In genomic region chr2:96874099-96874831, GRCh38 we compare ENCODE assay signal across 7 cellular contexts. TPM values are rescaled to one million over a fixed set of nuclear protein-coding genes. Genes with fewer than 3 reads are reported as not detected.
DNase-seq lines count a peak whose midpoint lies in the region; ATAC-seq and TF ChIP-seq lines count a peak whose summit lies in the region.

No MANE protein-coding gene starts in this region.

- no peak overlapping the region for H3K27ac Mint-ChIP-seq in GM23338
- H3K27ac Mint-ChIP-seq in activated naive CD8-positive, alpha-beta T cell = peak overlapping the region; percentile 46

- H3K4me1 ChIP-seq in GM23338 (ENCODE audit: insufficient read depth) (peaks cover 48% of the 10 kb centered on the region), psoas muscle (peaks cover 15% of the 10 kb centered on the region)

- H3K27ac ChIP-seq in GM23338 (ENCODE audit: low read depth) = 0 out of 2 replicates have a peak overlapping the region, but pooled peaks have one; percentile 59
- H3K27ac ChIP-seq in psoas muscle = peak overlapping the region; percentile 46

- H3K9me2 ChIP-seq in GM23338 (ENCODE audit: insufficient read depth) = no peaks in the 10 kb centered on the region

- no peaks in the 10 kb centered on the region for H3K36me3 ChIP-seq in GM23338 (ENCODE audit: insufficient read depth)
- no peaks in the 10 kb centered on the region for H3K36me3 ChIP-seq in psoas muscle (ENCODE audit: insufficient read depth in 1 of 2, low read depth in 1 of 2)

- WGBS in psoas muscle, 3 donors = 18 to 27% (median 26%) methylated on average over 19 of the region's 19 CpGs

- no peaks in the 10 kb centered on the region for H3K9me3 Mint-ChIP-seq in GM23338
- H3K9me3 Mint-ChIP-seq in activated naive CD8-positive, alpha-beta T cell (ENCODE audit: low read depth) = no peaks in the 10 kb centered on the region

- TF ChIP-seq CTCF in GM23338 (conservative IDR thresholded peaks at IDR 0.05; ENCODE audit: low read depth in 2 of 2) (no peak), psoas muscle (IDR thresholded peaks at IDR 0.05) (no peak)

- H4K20me1 ChIP-seq in GM23338 (replicated peaks; ENCODE audit: insufficient read depth) = no peaks in the 10 kb centered on the region

- H2AFZ ChIP-seq in GM23338 = no peak overlapping the region

- peak; percentile 35 for DNase-seq in GM23338 (ENCODE audit: low spot score)
- DNase-seq in psoas muscle = no peak
- DNase-seq in NCI-H2107 treated with DMSO at 0.1 percent for 48 hours (lab: John Stamatoyannopoulos, UW; ENCODE audit: unreplicated experiment) = no peak
- DNase-seq in DMS79 (lab: John Stamatoyannopoulos, UW) = no peak
- no peak for DNase-seq in OCI-M1 (lab: John Stamatoyannopoulos, UW)

- no peak overlapping the region for H3K4me3 Mint-ChIP-seq in GM23338
- H3K4me3 Mint-ChIP-seq in activated naive CD8-positive, alpha-beta T cell = peak overlapping the region; percentile 58

- peak overlapping the region; percentile 65 for H3K4me2 ChIP-seq in GM23338

- H3K79me2 ChIP-seq in GM23338 (replicated peaks; ENCODE audit: insufficient read depth) = no peaks in the 10 kb centered on the region; the same call in 1 of the 2 replicates

- peak; percentile 44 for ATAC-seq in GM18867 (IDR thresholded peaks at IDR 0.05; ENCODE audit: unreplicated experiment)
- ATAC-seq in GM23338 = peak; percentile 1; the same call in 1 of the 3 replicates
- ATAC-seq in psoas muscle = peak in 2 of 4 donors; percentile 28 to 42

- peaks cover 5% of the 10 kb centered on the region; the same call in 1 of the 3 replicates for H3K36me3 Mint-ChIP-seq in GM23338 (ENCODE audit: low read depth)
- H3K36me3 Mint-ChIP-seq in activated naive CD8-positive, alpha-beta T cell = no peaks in the 10 kb centered on the region

- H3F3A ChIP-seq in GM23338 (replicated peaks; ENCODE audit: low read depth) = 0 out of 2 replicates have a peak, but pooled peaks cover 12% of the 10 kb centered on the region

- H3K4me3 ChIP-seq in GM23338 = no peak overlapping the region; the same call in 1 of the 2 replicates
- H3K4me3 ChIP-seq in psoas muscle = no peak overlapping the region

- no peaks in the 10 kb centered on the region for H3K9me3 ChIP-seq in psoas muscle

- peaks cover 31% of the 10 kb centered on the region for H3K27me3 Mint-ChIP-seq in GM23338 (ENCODE audit: insufficient read depth, low read depth, poor library complexity)
- H3K27me3 Mint-ChIP-seq in activated naive CD8-positive, alpha-beta T cell = no peaks in the 10 kb centered on the region

- peaks cover 65% of the 10 kb centered on the region for H3K4me1 Mint-ChIP-seq in GM23338
- peaks cover 38% of the 10 kb centered on the region for H3K4me1 Mint-ChIP-seq in activated naive CD8-positive, alpha-beta T cell (ENCODE audit: low read depth)

- H3K27me3 ChIP-seq in GM23338 (ENCODE audit: insufficient read depth) (no peaks in the 10 kb centered on the region), psoas muscle (ENCODE audit: insufficient read depth in 3 of 3, low read length in 2 of 3) (no peaks in the 10 kb centered on the region)

- intact Hi-C loops in psoas muscle (cut with DNase I) = loop anchor here in 1 of 2 donors (5.0 kb wide), 1 partner anchor 38 kb away; no protein-coding TSS in a partner anchor

TF ChIP-seq in GM23338, 12 proteins besides CTCF, POLR2A, EP300 and RAD21:
- TF ChIP-seq REST (IDR thresholded peaks at IDR 0.05; ENCODE audit: unreplicated experiment) (no peak), ZNF114 (CRISPR knock-in tag; IDR thresholded peaks at IDR 0.05) (no peak), EZH2 (IDR thresholded peaks at IDR 0.05; ENCODE audit: low read depth, unreplicated experiment) (no peak), ZNF331 (CRISPR knock-in tag; IDR thresholded peaks at IDR 0.05; ENCODE audit: low read depth) (no peak)
TF ChIP-seq in GM23338: peak in this region for 0.

RNA-seq across cellular contexts. Expression of gene SEMA4C, which starts 4.4 kb away (rescaled TPM):
- 69.7 and 80.7 TPM in 2 replicates for total RNA-seq in GM23338 (2014; rRNA removed; shearing (Covaris generic))
- polyA plus RNA-seq in GM23338 (2016; fragmentation: Nextera tagmentation; extraction: Ambion mirVana) = 15.4 and 16.8 TPM in 2 replicates
- total RNA-seq in psoas muscle = 10 to 100 TPM in 3 of 4 donors, 1 to 10 TPM in 1; 9.5 to 10.8 (median 10.2) TPM
- 1 to 10 TPM; 4.1 to 8.3 (median 6.0) TPM for polyA plus RNA-seq in psoas muscle

RNA-seq across cellular contexts. Expression of gene ANKRD39, which starts 16.4 kb away (rescaled TPM):
- 17.5 and 18.3 TPM in 2 replicates for total RNA-seq in GM23338 (2014; rRNA removed; shearing (Covaris generic))
- polyA plus RNA-seq in GM23338 (2016; fragmentation: Nextera tagmentation; extraction: Ambion mirVana) = 32.0 and 33.8 TPM in 2 replicates
- total RNA-seq in psoas muscle = 100 to 1,000 TPM in 1 of 4 donors, 10 to 100 TPM in 3; 53.3 to 101 (median 78.7) TPM
- 10 to 100 TPM; 19.2 to 34.0 (median 26.2) TPM for polyA plus RNA-seq in psoas muscle

RNA-seq across cellular contexts. Expression of gene ANKRD23, which starts 30.4 kb away (rescaled TPM):
- total RNA-seq in GM23338 (2014; rRNA removed; shearing (Covaris generic)) = 4.0 and 6.5 TPM in 2 replicates
- polyA plus RNA-seq in GM23338 (2016; fragmentation: Nextera tagmentation; extraction: Ambion mirVana) (2.9 and 5.0 TPM in 2 replicates), psoas muscle (100 to 1,000 TPM; 256 to 608 (median 529) TPM)
- total RNA-seq in psoas muscle = 1,000 to 10,000 TPM in 2 of 4 donors, 100 to 1,000 TPM in 2; 788 to 1,374 (median 978) TPM

RNA-seq across cellular contexts. Expression of gene CNNM3, which starts 58.2 kb away (rescaled TPM):
- total RNA-seq in GM23338 (2014; rRNA removed; shearing (Covaris generic)) = 22.8 and 25.7 TPM in 2 replicates
- polyA plus RNA-seq in GM23338 (2016; fragmentation: Nextera tagmentation; extraction: Ambion mirVana) = 5.3 and 7.7 TPM in 2 replicates
- total RNA-seq in psoas muscle = 10 to 100 TPM in 3 of 4 donors, 1 to 10 TPM in 1; 7.2 to 12.6 (median 10.9) TPM
- polyA plus RNA-seq in psoas muscle = 1 to 10 TPM; 4.2 to 7.7 (median 6.4) TPM

Comparison
In these comparisons a context has a peak if more than half of its experiments do, and no peak if none do; other contexts are left out.
1. RNA of gene ANKRD23, which starts 30.4 kb away (total RNA-seq): 788 to 1,374 TPM in psoas muscle; 4.0 to 6.5 TPM in GM23338; every median in the first group is over 100 times any median in the second.